ENCODE assay signal across 13 cellular contexts in genomic region chr20:23270427-23270911, GRCh38.
DNase-seq lines count a peak whose midpoint lies in the region; ATAC-seq and TF ChIP-seq lines count a peak whose summit lies in the region.
"Had no signal": no experiment of that assay in that cellular context is flagged by ENCODE, and none has a peak within 500 bp of the region (broad histone marks: within the 10 kb centered on the region; RNA-seq: fewer than 3 reads in every experiment).

No MANE protein-coding gene starts in this region.

- H3K9me3 ChIP-seq in stomach: peaks cover 0 to 13% (median 6%) of the 10 kb centered on the region in 4 donors

- no peaks in the 10 kb centered on the region for H3K36me3 ChIP-seq in stomach

- H3K27me3 ChIP-seq in stomach: no peaks in the 10 kb centered on the region

- H3K36me3 Mint-ChIP-seq in activated T-helper 2 cell treated with anti-CD3 and anti-CD28 coated beads, Interferon-gamma antibody, Interleukin-2, Interleukin-4, amounts not matched to agents 10 μg/mL and 5 μg/mL and 100 μg/mL, durations not matched to agents 14 hours and 24 hours and 36 hours (ENCODE audit: low read depth): no peaks in the 10 kb centered on the region

- no peak for TF ChIP-seq POLR2A in stomach (IDR thresholded peaks at IDR 0.05)

- no peak overlapping the region for H3K4me3 ChIP-seq in coronary artery
- no peak overlapping the region for H3K4me3 ChIP-seq in stomach

- H3K27ac ChIP-seq in coronary artery (peak overlapping the region in 1 of 2 donors; percentile 60), stomach (peak overlapping the region in 4 of 5 donors; percentile 29 to 60 (median 36))

- H3K4me3 Mint-ChIP-seq in activated T-helper 2 cell treated with anti-CD3 and anti-CD28 coated beads, Interferon-gamma antibody, Interleukin-2, Interleukin-4, amounts not matched to agents 10 μg/mL and 5 μg/mL and 100 μg/mL, durations not matched to agents 14 hours and 24 hours and 36 hours (ENCODE audit: low read depth): no peak overlapping the region
- H3K4me3 Mint-ChIP-seq: dendritic cell treated with granulocyte-macrophage colony-stimulating factor and Interleukin-4, amounts not matched to agents 40 ng/mL and 50 ng/mL, for 4 days had no signal

- TF ChIP-seq CTCF in coronary artery (IDR thresholded peaks at IDR 0.05) (no peak), stomach (IDR thresholded peaks at IDR 0.05) (no peak)

- no peaks in the 10 kb centered on the region for H3K27me3 Mint-ChIP-seq in activated T-helper 2 cell treated with anti-CD3 and anti-CD28 coated beads, Interferon-gamma antibody, Interleukin-2, Interleukin-4, amounts not matched to agents 10 μg/mL and 5 μg/mL and 100 μg/mL, durations not matched to agents 14 hours and 24 hours and 36 hours (ENCODE audit: low read depth)
- H3K27me3 Mint-ChIP-seq: dendritic cell treated with granulocyte-macrophage colony-stimulating factor and Interleukin-4, amounts not matched to agents 40 ng/mL and 50 ng/mL, for 4 days had no signal

- no peaks in the 10 kb centered on the region for H3K4me1 ChIP-seq in stomach

- DNase-seq in HK-2 (ENCODE audit: unreplicated experiment) (peak; percentile 44), coronary artery (ENCODE audit: low spot score) (peak; percentile 67), islet precursor cell (peak; percentile 83), stomach (no peak), COLO829 (ENCODE audit: low spot score) (no peak)
- no peak for DNase-seq in activated T-helper 2 cell treated with anti-CD3 and anti-CD28 coated beads, Interferon-gamma antibody, Interleukin-2, Interleukin-4, amounts not matched to agents 10 μg/mL and 5 μg/mL and 100 μg/mL, durations not matched to agents 14 hours and 24 hours and 36 hours (ENCODE audit: low spot score)
- DNase-seq: activated CD4-positive, alpha-beta T cell treated with anti-CD3 and anti-CD28 coated beads for 4 hours; activated gamma-delta T cell treated with Interleukin-2 at 50 U/mL for 16 hours; NCI-H2171 treated with DMSO at 0.1 percent for 48 hours; nucleus accumbens had no signal

- no peak overlapping the region for H3K27ac Mint-ChIP-seq in activated T-helper 2 cell treated with anti-CD3 and anti-CD28 coated beads, Interferon-gamma antibody, Interleukin-2, Interleukin-4, amounts not matched to agents 10 μg/mL and 5 μg/mL and 100 μg/mL, durations not matched to agents 14 hours and 24 hours and 36 hours
- H3K27ac Mint-ChIP-seq: dendritic cell treated with granulocyte-macrophage colony-stimulating factor and Interleukin-4, amounts not matched to agents 40 ng/mL and 50 ng/mL, for 4 days had no signal

- no peaks in the 10 kb centered on the region for H3K9me3 Mint-ChIP-seq in activated T-helper 2 cell treated with anti-CD3 and anti-CD28 coated beads, Interferon-gamma antibody, Interleukin-2, Interleukin-4, amounts not matched to agents 10 μg/mL and 5 μg/mL and 100 μg/mL, durations not matched to agents 14 hours and 24 hours and 36 hours

- no peaks in the 10 kb centered on the region for H3K4me1 Mint-ChIP-seq in activated T-helper 2 cell treated with anti-CD3 and anti-CD28 coated beads, Interferon-gamma antibody, Interleukin-2, Interleukin-4, amounts not matched to agents 10 μg/mL and 5 μg/mL and 100 μg/mL, durations not matched to agents 14 hours and 24 hours and 36 hours (ENCODE audit: low read depth)

- TF ChIP-seq EP300 in stomach (IDR thresholded peaks at IDR 0.05): no peak

- WGBS in stomach, 5 donors: 35 to 59% (median 44%) methylated on average over 11 of the region's 11 CpGs

- ATAC-seq in GM21526 (IDR thresholded peaks at IDR 0.05; ENCODE audit: low FRiP score, unreplicated experiment) (no peak), GM19463 (IDR thresholded peaks at IDR 0.05; ENCODE audit: unreplicated experiment) (no peak)

- intact Hi-C loops in stomach (cut with DNase I; ENCODE audit: low total_unique reads): no loop called here
- intact Hi-C loops in activated T-helper 2 cell treated with anti-CD3 and anti-CD28 coated beads, Interferon-gamma antibody, Interleukin-2, Interleukin-4, amounts not matched to agents 10 μg/mL and 5 μg/mL and 100 μg/mL, durations not matched to agents 14 hours and 24 hours and 36 hours (cut with micrococcal nuclease): no loop called here

Comparison
In these comparisons a context has a peak if more than half of its experiments do, and no peak if none do; other contexts are left out.
1. DNase-seq: peak in HK-2 (single experiment), coronary artery (single experiment) and islet precursor cell (single experiment); none in stomach (single experiment), COLO829 (single experiment) and activated T-helper 2 cell treated with anti-CD3 and anti-CD28 coated beads, Interferon-gamma antibody, Interleukin-2, Interleukin-4, amounts not matched to agents 10 μg/mL and 5 μg/mL and 100 μg/mL, durations not matched to agents 14 hours and 24 hours and 36 hours (single experiment).